ENCODE assay signal across 11 cellular contexts in the genomic region with DNA sequence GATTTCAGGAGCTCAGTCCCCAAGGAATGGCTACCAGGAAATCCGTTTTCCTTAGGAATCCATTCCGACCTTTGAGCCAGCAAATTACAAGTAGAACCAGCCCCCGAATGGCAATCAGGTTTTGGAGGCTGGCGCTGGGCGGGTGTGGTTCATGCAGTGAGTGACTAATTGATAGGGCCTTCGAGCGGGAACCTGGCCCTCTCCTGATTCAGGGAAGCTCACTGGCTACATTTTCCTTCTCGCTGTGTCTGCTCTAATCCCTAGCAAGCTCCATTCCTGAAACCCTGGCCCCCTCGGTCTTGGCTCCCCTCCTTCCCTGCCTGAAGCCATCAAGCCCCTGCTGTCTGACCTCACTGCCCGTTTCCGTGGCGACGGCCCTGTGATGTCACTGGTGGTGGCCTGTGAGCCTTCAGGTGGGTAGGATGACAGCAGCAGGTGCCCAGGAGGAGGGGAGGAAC.
DNase-seq lines count a peak whose midpoint lies in the region; ATAC-seq and TF ChIP-seq lines count a peak whose summit lies in the region.
"Had no signal": no experiment of that assay in that cellular context is flagged by ENCODE, and none has a peak within 500 bp of the region (broad histone marks: within the 10 kb centered on the region; RNA-seq: fewer than 3 reads in every experiment).

No MANE protein-coding gene starts in this region.

- H3K9me3 Mint-ChIP-seq in neural progenitor cell (peaks cover 5% of the 10 kb centered on the region), chondrocyte (ENCODE audit: low read depth) (peaks cover 3% of the 10 kb centered on the region)

- no peaks in the 10 kb centered on the region for H3K36me3 ChIP-seq in neural progenitor cell

- H3K4me3 Mint-ChIP-seq in neural progenitor cell = peak overlapping the region; percentile 71
- no peak overlapping the region for H3K4me3 Mint-ChIP-seq in chondrocyte (ENCODE audit: unreplicated experiment)

- H3F3A ChIP-seq in neural progenitor cell (ENCODE audit: low read depth) = peaks cover 48% of the 10 kb centered on the region

- H3K27me3 ChIP-seq in neural progenitor cell = no peaks in the 10 kb centered on the region

- no peaks in the 10 kb centered on the region for H4K20me1 ChIP-seq in neural progenitor cell (ENCODE audit: low read depth)

- peak overlapping the region; percentile 22 for H3K4me3 ChIP-seq in neural progenitor cell

- H3K27ac Mint-ChIP-seq in neural progenitor cell (peak overlapping the region; percentile 97), chondrocyte (ENCODE audit: unreplicated experiment) (no peak overlapping the region)

- no peak overlapping the region for H3K9ac ChIP-seq in neural progenitor cell

- peaks cover 4% of the 10 kb centered on the region for H3K36me3 Mint-ChIP-seq in neural progenitor cell
- peaks cover 2% of the 10 kb centered on the region for H3K36me3 Mint-ChIP-seq in chondrocyte (ENCODE audit: low read depth)

- no peak for ATAC-seq in HG03039 (IDR thresholded peaks at IDR 0.05; ENCODE audit: unreplicated experiment)

- H2AFZ ChIP-seq in neural progenitor cell (replicated peaks) = peak overlapping the region; percentile 36

- H3K27me3 Mint-ChIP-seq in neural progenitor cell (ENCODE audit: insufficient read depth, low read depth) = peaks cover 11% of the 10 kb centered on the region
- H3K27me3 Mint-ChIP-seq in chondrocyte (ENCODE audit: low read depth) = peaks cover 72% of the 10 kb centered on the region

- H3K4me2 ChIP-seq in neural progenitor cell = peak overlapping the region; percentile 61

- peak; percentile 3 for DNase-seq in NCI-H1105 treated with DMSO at 0.1 percent for 48 hours (lab: John Stamatoyannopoulos, UW)
- DNase-seq in NCI-H1105 (lab: John Stamatoyannopoulos, UW) = no peak
- DNase-seq in NCI-H146 treated with DMSO at 0.1 percent for 48 hours (lab: John Stamatoyannopoulos, UW; ENCODE audit: unreplicated experiment) = peak; percentile 68
- DNase-seq in ecto neural progenitor cell (ENCODE audit: low spot score) = peak; percentile 92
- DNase-seq in neural progenitor cell (ENCODE audit: low spot score) = peak; percentile 89
- DNase-seq in chondrocyte (ENCODE audit: low spot score) = no peak
- no peak for DNase-seq in NCI-H446 treated with DMSO at 0.1 percent for 48 hours (lab: John Stamatoyannopoulos, UW)
- DNase-seq: activated T-cell treated with anti-CD3 and anti-CD28 coated beads, Interleukin-2, amount 50 U/mL, for 48 hours; MM.1S; NCI-H524 treated with DMSO at 0.1 percent for 48 hours had no signal

- peaks cover 64% of the 10 kb centered on the region for H3K4me1 ChIP-seq in neural progenitor cell

- H3K4me1 Mint-ChIP-seq in neural progenitor cell (peaks cover 57% of the 10 kb centered on the region), chondrocyte (ENCODE audit: low read depth) (no peaks in the 10 kb centered on the region)

- TF ChIP-seq CTCF in neural progenitor cell (IDR thresholded peaks at IDR 0.05) (no peak), chondrocyte (IDR thresholded peaks at IDR 0.05) (no peak)

- peak overlapping the region; percentile 86 for H3K27ac ChIP-seq in neural progenitor cell

- H3K79me2 ChIP-seq in neural progenitor cell (ENCODE audit: low read depth) = no peaks in the 10 kb centered on the region

- H3K9me3 ChIP-seq in neural progenitor cell (ENCODE audit: low read depth) = no peaks in the 10 kb centered on the region

Comparison
In these comparisons a context has a peak if more than half of its experiments do, and no peak if none do; other contexts are left out.
1. DNase-seq: peak in NCI-H1105 treated with DMSO at 0.1 percent for 48 hours (single experiment), NCI-H146 treated with DMSO at 0.1 percent for 48 hours (single experiment), ecto neural progenitor cell (single experiment) and neural progenitor cell (single experiment); none in NCI-H1105 (single experiment), chondrocyte (single experiment) and NCI-H446 treated with DMSO at 0.1 percent for 48 hours (single experiment).